In genomic region chr10:30988831-30989458, GRCh38 we compare ENCODE assay signal across 17 cellular contexts. TPM values are rescaled to one million over a fixed set of nuclear protein-coding genes. Genes with fewer than 3 reads are reported as not detected.
DNase-seq lines count a peak whose midpoint lies in the region; ATAC-seq and TF ChIP-seq lines count a peak whose summit lies in the region.
"Had no signal": no experiment of that assay in that cellular context is flagged by ENCODE, and none has a peak within 500 bp of the region (broad histone marks: within the 10 kb centered on the region; RNA-seq: fewer than 3 reads in every experiment).

No MANE protein-coding gene starts in this region.

- H3K9ac ChIP-seq in subcutaneous abdominal adipose tissue (ENCODE audit: low read length in 5 of 5) = no peak overlapping the region

- WGBS in right cardiac atrium = 11% methylated on average over 1 of the region's 1 CpG

- TF ChIP-seq POLR2A in GM18505 (IDR thresholded peaks at IDR 0.05; ENCODE audit: borderline replicate concordance, extremely low read depth, insufficient read depth, insufficient read length) = no peak

- H3K4me3 ChIP-seq in brain microvascular endothelial cell (ENCODE audit: low read depth, low read length) = no peak overlapping the region
- H3K4me3 ChIP-seq in right cardiac atrium (ENCODE audit: low read length) = no peak overlapping the region
- no peak overlapping the region for H3K4me3 ChIP-seq in subcutaneous abdominal adipose tissue (ENCODE audit: low read depth in 1 of 5, low read length in 5 of 5)
- H3K4me3 ChIP-seq: hepatocyte, right lobe of liver had no signal

- H3K36me3 ChIP-seq in brain microvascular endothelial cell (replicated peaks) (no peaks in the 10 kb centered on the region), subcutaneous abdominal adipose tissue (ENCODE audit: control insufficient read depth in 5 of 5, insufficient read depth in 5 of 5, low read length in 5 of 5) (no peaks in the 10 kb centered on the region)
- H3K36me3 ChIP-seq: right lobe of liver had no signal

- H3K9me3 ChIP-seq in right cardiac atrium (ENCODE audit: control insufficient read depth, low read length) (no peaks in the 10 kb centered on the region), subcutaneous abdominal adipose tissue (ENCODE audit: control insufficient read depth in 5 of 5, low read length in 5 of 5) (peaks cover 0 to 4% (median 0%) of the 10 kb centered on the region in 5 donors)
- H3K9me3 ChIP-seq: right lobe of liver had no signal

- no peak for TF ChIP-seq CTCF in brain microvascular endothelial cell (IDR thresholded peaks at IDR 0.05; ENCODE audit: low read depth, low read length, missing control alignments)

- H3K27ac ChIP-seq in brain microvascular endothelial cell = peak overlapping the region; percentile 26
- H3K27ac ChIP-seq in right cardiac atrium (ENCODE audit: low read length) = no peak overlapping the region
- peak overlapping the region; percentile 59 for H3K27ac ChIP-seq in subcutaneous abdominal adipose tissue (ENCODE audit: low read depth, low read length)
- H3K27ac ChIP-seq: hepatocyte had no signal

- H3K4me1 ChIP-seq in right cardiac atrium (ENCODE audit: control insufficient read depth, insufficient read depth, low read length) = peaks cover 6% of the 10 kb centered on the region
- peaks cover 3 to 52% (median 46%) of the 10 kb centered on the region in 5 donors for H3K4me1 ChIP-seq in subcutaneous abdominal adipose tissue (ENCODE audit: control insufficient read depth in 5 of 5, insufficient read depth in 5 of 5, low read length in 5 of 5)

- in situ Hi-C loops in brain microvascular endothelial cell (cut with HindIII; ENCODE audit: low pct_ligation_motif_present, low sequenced_read_pairs) = no loop called here

- intact Hi-C loops in right cardiac atrium (cut with DNase I) = no loop called here

- H3K27me3 ChIP-seq in brain microvascular endothelial cell (replicated peaks) = no peaks in the 10 kb centered on the region
- no peaks in the 10 kb centered on the region for H3K27me3 ChIP-seq in right cardiac atrium (ENCODE audit: control insufficient read depth, insufficient read depth)
- no peaks in the 10 kb centered on the region for H3K27me3 ChIP-seq in subcutaneous abdominal adipose tissue (ENCODE audit: control insufficient read depth in 5 of 5, insufficient read depth in 4 of 5, low read length in 5 of 5)
- H3K27me3 ChIP-seq: hepatocyte, right lobe of liver had no signal

- DNase-seq in RKO (ENCODE audit: low spot score) = peak; percentile 82
- DNase-seq in brain microvascular endothelial cell = no peak
- no peak for DNase-seq in right cardiac atrium
- DNase-seq in HUDEP-2 (lab: John Stamatoyannopoulos, UW; ENCODE audit: unreplicated experiment in 76 of 76) = no peak
- DNase-seq in inferior parietal cortex (ENCODE audit: extremely low spot score) = no peak
- DNase-seq: activated CD4-positive, CD25-positive, alpha-beta regulatory T cell; COR-L47; effector memory CD4-positive, alpha-beta T cell; KG1; kidney; NCI-H1092 treated with DMSO at 0.1 percent for 48 hours; NCI-H2081; NCI-H524; right lobe of liver had no signal

- peak; percentile 86 to 92 for ATAC-seq in right cardiac atrium
- ATAC-seq in GM18505 (IDR thresholded peaks at IDR 0.05; ENCODE audit: unreplicated experiment) = no peak

RNA-seq across cellular contexts. Expression of gene ZNF438, which starts 42.7 kb away (rescaled TPM):
- 10 to 100 TPM; 15.2 to 17.1 (median 15.9) TPM for total RNA-seq in right cardiac atrium
- 14.9 TPM for polyA plus RNA-seq in right cardiac atrium
